In genomic region chr14:50812856-50813543, GRCh38 we compare ENCODE assay signal across 12 cellular contexts. TPM values are rescaled to one million over a fixed set of nuclear protein-coding genes. Genes with fewer than 3 reads are reported as not detected.
DNase-seq lines count a peak whose midpoint lies in the region; ATAC-seq, FAIRE-seq and TF ChIP-seq lines count a peak whose summit lies in the region.
"Had no signal": no experiment of that assay in that cellular context is flagged by ENCODE, and none has a peak within 500 bp of the region (broad histone marks: within the 10 kb centered on the region; RNA-seq: fewer than 3 reads in every experiment).

No MANE protein-coding gene starts in this region.

- TF ChIP-seq CTCF in GM12878 (IDR thresholded peaks at IDR 0.05 in 2 of 3, conservative IDR thresholded peaks at IDR 0.05 in 1 of 3; ENCODE audit: control insufficient read depth in 2 of 3, extremely low read depth in 1 of 3, insufficient read depth in 1 of 3, low read depth in 3 of 3, low read length in 3 of 3) (no peak), mesothelial cell of epicardium (IDR thresholded peaks at IDR 0.05; ENCODE audit: unreplicated experiment) (no peak), RWPE1 (conservative IDR thresholded peaks at IDR 0.05; ENCODE audit: low read depth) (no peak)

- peak overlapping the region; percentile 29 to 87 (median 84) for H3K4me3 Mint-ChIP-seq in CD4-positive, CD25-positive, alpha-beta regulatory T cell
- H3K4me3 Mint-ChIP-seq in IgD-negative memory B cell (peak overlapping the region; percentile 68 to 94 (median 82)), mesothelial cell of epicardium (no peak overlapping the region)

- peak overlapping the region; percentile 78 for H3K4me2 ChIP-seq in GM12878 (ENCODE audit: control insufficient read depth, insufficient read depth)

- CTCF ChIA-PET in GM12878 (lab: Yijun Ruan, JAX) (interaction anchor here (0.6 to 1.6 kb wide), 7 partner anchors 14 to 701 kb away, joined by 3 to 6 read pairs (median 3); no protein-coding TSS in a partner anchor), RWPE1 (lab: Yijun Ruan, JAX) (no interaction called here)

- in situ Hi-C loops in GM12878 (cut with MboI): no loop called here

- RAD21 ChIA-PET in GM12878 (lab: Charles Lee; ENCODE audit: unreplicated experiment): interaction anchor here (1.0 to 1.9 kb wide), 5 partner anchors 9 to 98 kb away, joined by 3 to 7 read pairs (median 4); no protein-coding TSS in a partner anchor

- H3K27me3 ChIP-seq in CD4-positive, CD25-positive, alpha-beta regulatory T cell (ENCODE audit: control insufficient read depth, insufficient read depth, low read length): no peaks in the 10 kb centered on the region
- H3K27me3 ChIP-seq in GM12878 (replicated peaks in 1 of 2; ENCODE audit: control insufficient read depth in 2 of 2, insufficient read depth in 2 of 2, low read length in 1 of 2): no peaks in the 10 kb centered on the region
- H3K27me3 ChIP-seq: esophagus squamous epithelium had no signal

- SMC1A ChIA-PET in GM12878 (lab: Charles Lee; ENCODE audit: uncharacterized antibody, unreplicated experiment): interaction anchor here (1.1 to 3.4 kb wide), 7 partner anchors 8 to 48 kb away, joined by 3 to 18 read pairs (median 4); no protein-coding TSS in a partner anchor

- H3K27ac ChIP-seq in CD4-positive, CD25-positive, alpha-beta regulatory T cell (ENCODE audit: insufficient read depth, low read length, poor library complexity, severe bottlenecking): no peak overlapping the region
- H3K27ac ChIP-seq in GM12878 (ENCODE audit: control insufficient read depth, insufficient read depth) (peak overlapping the region; percentile 80), RWPE1 (no peak overlapping the region)

- H3K4me3 ChIP-seq in CD4-positive, CD25-positive, alpha-beta regulatory T cell (ENCODE audit: low read depth, low read length): peak overlapping the region; percentile 54
- H3K4me3 ChIP-seq in GM12878: peak overlapping the region; percentile 51

- no peak for TF ChIP-seq EP300 in GM12878 (IDR thresholded peaks at IDR 0.05; ENCODE audit: borderline replicate concordance in 1 of 2, control insufficient read depth in 1 of 2, low read depth in 2 of 2, low read length in 2 of 2)

- no TSS peak for BruUV-seq in GM12878 (replicated peaks; lab: Mats Ljungman, UMichigan)

- H3K27me3 Mint-ChIP-seq in CD4-positive, CD25-positive, alpha-beta regulatory T cell: no peaks in the 10 kb centered on the region
- H3K27me3 Mint-ChIP-seq in IgD-negative memory B cell (peaks cover 1% of the 10 kb centered on the region), mesothelial cell of epicardium (ENCODE audit: low read depth) (no peaks in the 10 kb centered on the region)

- peaks cover 0 to 11% (median 0%) of the 10 kb centered on the region in 7 donors for H3K9me3 Mint-ChIP-seq in CD4-positive, CD25-positive, alpha-beta regulatory T cell
- H3K9me3 Mint-ChIP-seq in IgD-negative memory B cell: no peaks in the 10 kb centered on the region
- peaks cover 18% of the 10 kb centered on the region for H3K9me3 Mint-ChIP-seq in mesothelial cell of epicardium

- no peak for ATAC-seq in CD4-positive, CD25-positive, alpha-beta regulatory T cell (ENCODE audit: low read depth in 2 of 2)
- ATAC-seq in GM12878: peak; percentile 19

- peak overlapping the region; percentile 24; the same call in 1 of the 2 replicates for H3K9ac ChIP-seq in GM12878 (ENCODE audit: control insufficient read depth, insufficient read depth, low read length)

- no peak for DNase-seq in CD4-positive, CD25-positive, alpha-beta regulatory T cell
- no peak for DNase-seq in GM19239 (ENCODE audit: insufficient read length, low spot score)
- no peak for DNase-seq in GM12878 (ENCODE audit: low read depth, low spot score)
- DNase-seq in NCI-H1436 treated with DMSO at 0.1 percent for 48 hours (lab: John Stamatoyannopoulos, UW): no peak
- no peak for DNase-seq in mesothelial cell of epicardium (ENCODE audit: low spot score in 2 of 2, unreplicated experiment in 2 of 2)
- DNase-seq in LoVo (ENCODE audit: low spot score): no peak
- DNase-seq in RWPE1 (ENCODE audit: low spot score): no peak
- DNase-seq: esophagus squamous epithelium; NK-92 treated with Interleukin-12 subunit alpha and Interleukin-12 subunit beta, amount 100 ng/mL, for 24 hours had no signal

- H3K27ac Mint-ChIP-seq in CD4-positive, CD25-positive, alpha-beta regulatory T cell: peak overlapping the region; percentile 87 to 97 (median 90)
- H3K27ac Mint-ChIP-seq in IgD-negative memory B cell: peak overlapping the region; percentile 17 to 85 (median 46)
- no peak overlapping the region for H3K27ac Mint-ChIP-seq in mesothelial cell of epicardium

- H3K9me3 ChIP-seq in CD4-positive, CD25-positive, alpha-beta regulatory T cell (ENCODE audit: control insufficient read depth in 2 of 2, low read length in 2 of 2): no peaks in the 10 kb centered on the region
- peaks cover 9% of the 10 kb centered on the region; the same call in 2 of the 3 replicates for H3K9me3 ChIP-seq in GM12878 (replicated peaks; ENCODE audit: control insufficient read depth, insufficient read depth, low read length)

- 25% methylated on average over 8 of the region's 8 CpGs for WGBS in GM12878 (ENCODE audit: insufficient coverage, insufficient replicate concordance, low lambda C conversion rate, missing lambda C conversion rate)

- TF ChIP-seq RAD21 in GM12878 (IDR thresholded peaks at IDR 0.05; ENCODE audit: insufficient read depth, low read depth, low read length): no peak

- H3K79me2 ChIP-seq in GM12878 (ENCODE audit: control insufficient read depth, insufficient read depth, low read length): peaks cover 82% of the 10 kb centered on the region

- H3K36me3 Mint-ChIP-seq in CD4-positive, CD25-positive, alpha-beta regulatory T cell: peaks cover 21% of the 10 kb centered on the region
- H3K36me3 Mint-ChIP-seq in IgD-negative memory B cell (peaks cover 19% of the 10 kb centered on the region), mesothelial cell of epicardium (peaks cover 16% of the 10 kb centered on the region)

- POLR2A ChIA-PET in GM12878 (lab: Charles Lee) (interaction anchor here (0.7 to 1.4 kb wide), 3 partner anchors 9 to 20 kb away, joined by 3 to 4 read pairs (median 4); no protein-coding TSS in a partner anchor), RWPE1 (lab: Yijun Ruan, JAX; ENCODE audit: low non-redundant PET) (no interaction called here)

- no peaks in the 10 kb centered on the region for H3K36me3 ChIP-seq in CD4-positive, CD25-positive, alpha-beta regulatory T cell (ENCODE audit: control insufficient read depth, insufficient read depth, low read length)
- peaks cover 2 to 15% of the 10 kb centered on the region in 2 experiments for H3K36me3 ChIP-seq in GM12878 (ENCODE audit: control insufficient read depth in 2 of 2, insufficient read depth in 2 of 2, low read length in 1 of 2)

- intact Hi-C loops in GM12878 (cut with micrococcal nuclease; ENCODE audit: unreplicated experiment): no loop called here

- no peak for TF ChIP-seq POLR2A in GM12878 (IDR thresholded peaks at IDR 0.05; ENCODE audit: low read depth, low read length)

- no peak overlapping the region for H2AFZ ChIP-seq in GM12878 (ENCODE audit: control insufficient read depth, low read depth, low read length)

- H3K4me1 Mint-ChIP-seq in CD4-positive, CD25-positive, alpha-beta regulatory T cell: peaks cover 24 to 54% (median 45%) of the 10 kb centered on the region in 4 donors
- H3K4me1 Mint-ChIP-seq in IgD-negative memory B cell (peaks cover 37 to 45% (median 40%) of the 10 kb centered on the region in 3 donors), mesothelial cell of epicardium (peaks cover 4% of the 10 kb centered on the region)

- peaks cover 21% of the 10 kb centered on the region for H3K4me1 ChIP-seq in CD4-positive, CD25-positive, alpha-beta regulatory T cell (ENCODE audit: control insufficient read depth, insufficient read depth, low read length, poor library complexity, severe bottlenecking)
- H3K4me1 ChIP-seq in GM12878 (ENCODE audit: control insufficient read depth, insufficient read depth, low read length): peaks cover 18% of the 10 kb centered on the region

- H4K20me1 ChIP-seq in GM12878 (ENCODE audit: control insufficient read depth, insufficient read depth): no peaks in the 10 kb centered on the region

- FAIRE-seq in GM19239 (lab: Jason Lieb, UNC): peak; percentile 71
- FAIRE-seq in GM12878 (lab: Jason Lieb, UNC): no peak
- FAIRE-seq: keratinocyte had no signal

RNA-seq across cellular contexts. Expression of gene NIN, which starts 18.0 kb away (rescaled TPM):
- total RNA-seq in CD4-positive, CD25-positive, alpha-beta regulatory T cell: 78.2 TPM
- polyA plus RNA-seq in CD4-positive, CD25-positive, alpha-beta regulatory T cell: 10 to 100 TPM; 17.6 to 25.4 (median 21.4) TPM
- polyA plus RNA-seq in IgD-negative memory B cell: 76.5 TPM
- total RNA-seq in GM12878 (2013; cell fraction: nucleolus; rRNA removed): 248 and 265 TPM in 2 replicates
- total RNA-seq in GM12878 (2014; rRNA removed): 92.2 and 103 TPM in 2 replicates
- total RNA-seq in GM12878 (2014; rRNA removed; fragmentation: Illumina TruSeq; extraction: Trizol): 133 and 138 TPM in 2 replicates
- total RNA-seq in GM12878 (2021): 134 and 135 TPM in 2 replicates
- 39.4 TPM for polyA plus RNA-seq in GM12878 (2011; ENCODE audit: low read depth)
- 44.0 and 51.2 TPM in 2 replicates for polyA plus RNA-seq in GM12878 (2011; rRNA removed)
- polyA plus RNA-seq in GM12878 (2011; cell fraction: cytosol; rRNA removed): 23.7 and 24.4 TPM in 2 replicates
- 52.6 and 57.6 TPM in 2 replicates for polyA plus RNA-seq in GM12878 (2011; cell fraction: nucleus; rRNA removed)
- polyA plus RNA-seq in GM12878 (2012): 51.7 and 57.1 TPM in 2 replicates
- 101 and 122 TPM in 2 replicates for polyA plus RNA-seq in GM12878 (2014; fragmentation: Illumina TruSeq; extraction: Trizol)
- polyA plus RNA-seq in GM12878 (2014; fragmentation: Nextera tagmentation; extraction: Ambion mirVana): 10 to 100 TPM; 16.2 to 17.0 TPM
- 57.5 and 67.6 TPM in 2 replicates for polyA plus RNA-seq in GM12878 (2014; rRNA removed)
- 10 to 100 TPM; 30.5 to 73.1 TPM for polyA plus RNA-seq in GM12878 (2016; fragmentation: Nextera tagmentation; extraction: Ambion mirVana)
- polyA minus RNA-seq in GM12878 (2011; rRNA and poly(A)+ RNA removed): 60.8 and 87.0 TPM in 2 replicates
- 25.0 and 33.6 TPM in 2 replicates for polyA minus RNA-seq in GM12878 (2011; cell fraction: cytosol; rRNA and poly(A)+ RNA removed)
- 52.8 and 99.4 TPM in 2 replicates for polyA minus RNA-seq in GM12878 (2011; cell fraction: nucleus; rRNA and poly(A)+ RNA removed)
- 26.7 to 33.2 TPM (median 29.3 TPM) in 3 replicates for total RNA-seq in mesothelial cell of epicardium

RNA-seq across cellular contexts. Expression of gene ABHD12B, which starts 58.9 kb away (rescaled TPM):
- total RNA-seq in CD4-positive, CD25-positive, alpha-beta regulatory T cell: 0.64 TPM
- polyA plus RNA-seq in CD4-positive, CD25-positive, alpha-beta regulatory T cell: not detected
- polyA plus RNA-seq in IgD-negative memory B cell (not detected), GM12878 (2011; rRNA removed) (not detected in 2 replicates), GM12878 (2014; fragmentation: Illumina TruSeq; extraction: Trizol) (not detected in 2 replicates), GM12878 (2014; fragmentation: Nextera tagmentation; extraction: Ambion mirVana) (not detected), GM12878 (2014; rRNA removed) (not detected in 2 replicates), GM12878 (2016; fragmentation: Nextera tagmentation; extraction: Ambion mirVana) (not detected)
- total RNA-seq in GM12878 (2013; cell fraction: nucleolus; rRNA removed): not detected in 2 replicates
- total RNA-seq in GM12878 (2014; rRNA removed) (not detected in 2 replicates), GM12878 (2014; rRNA removed; fragmentation: Illumina TruSeq; extraction: Trizol) (not detected in 2 replicates), GM12878 (2021) (not detected in 2 replicates), mesothelial cell of epicardium (0.16 to 0.47 TPM (median 0.27 TPM) in 3 replicates)
- polyA plus RNA-seq in GM12878 (2011; ENCODE audit: low read depth): not detected
- not detected in 2 replicates for polyA plus RNA-seq in GM12878 (2011; cell fraction: cytosol; rRNA removed)
- polyA plus RNA-seq in GM12878 (2011; cell fraction: nucleus; rRNA removed): not detected in 2 replicates
- not detected in 2 replicates for polyA plus RNA-seq in GM12878 (2012)
- not detected in 2 replicates for polyA minus RNA-seq in GM12878 (2011; rRNA and poly(A)+ RNA removed)
- polyA minus RNA-seq in GM12878 (2011; cell fraction: cytosol; rRNA and poly(A)+ RNA removed): not detected in 2 replicates
- polyA minus RNA-seq in GM12878 (2011; cell fraction: nucleus; rRNA and poly(A)+ RNA removed): not detected in 2 replicates
- total RNA-seq: pulmonary artery endothelial cell had no signal
- polyA plus RNA-seq: keratinocyte had no signal
